20 cellular contexts compared by ENCODE assay signal in genomic region chr10:6058677-6059475, GRCh38. TPM values are rescaled to one million over a fixed set of nuclear protein-coding genes. Genes with fewer than 3 reads are reported as not detected.
A peak's percentile ranks its signal among the peaks of the same experiment; 100 is the strongest.
DNase-seq lines count a peak whose midpoint lies in the region; ATAC-seq and TF ChIP-seq lines count a peak whose summit lies in the region.
"Had no signal": no experiment of that assay in that cellular context is flagged by ENCODE, and none has a peak within 500 bp of the region (broad histone marks: within the 10 kb centered on the region; RNA-seq: fewer than 3 reads in every experiment).

No MANE protein-coding gene starts in this region.

- H3K4me2 ChIP-seq in Karpas-422 (ENCODE audit: low read depth, low read length, poor library complexity, severe bottlenecking), result no peak overlapping the region

- peaks cover 52% of the 10 kb centered on the region for H3K36me3 Mint-ChIP-seq in CD4-positive, CD25-positive, alpha-beta regulatory T cell
- H3K36me3 Mint-ChIP-seq in activated naive CD8-positive, alpha-beta T cell treated with anti-CD3 and anti-CD28 coated beads for 36 hours, result peaks cover 79% of the 10 kb centered on the region
- H3K36me3 Mint-ChIP-seq in osteocyte (ENCODE audit: unreplicated experiment), result no peaks in the 10 kb centered on the region

- peak overlapping the region; percentile 100 for H3K4me3 Mint-ChIP-seq in CD4-positive, CD25-positive, alpha-beta regulatory T cell
- H3K4me3 Mint-ChIP-seq in activated naive CD8-positive, alpha-beta T cell treated with anti-CD3 and anti-CD28 coated beads for 36 hours, result peak overlapping the region; percentile 91
- no peak overlapping the region for H3K4me3 Mint-ChIP-seq in osteocyte (ENCODE audit: unreplicated experiment)

- no peak overlapping the region for H2AFZ ChIP-seq in Karpas-422 (ENCODE audit: low read length)

- no peak for TF ChIP-seq CTCF in osteocyte (IDR thresholded peaks at IDR 0.05)

- H3K27me3 Mint-ChIP-seq in CD4-positive, CD25-positive, alpha-beta regulatory T cell, result peaks cover 6% of the 10 kb centered on the region
- H3K27me3 Mint-ChIP-seq in activated naive CD8-positive, alpha-beta T cell treated with anti-CD3 and anti-CD28 coated beads for 36 hours, result peaks cover 5% of the 10 kb centered on the region
- H3K27me3 Mint-ChIP-seq in osteocyte (ENCODE audit: unreplicated experiment), result peaks cover 47% of the 10 kb centered on the region

- H3K4me1 ChIP-seq in CD4-positive, CD25-positive, alpha-beta regulatory T cell (ENCODE audit: control insufficient read depth, insufficient read depth, low read length, poor library complexity, severe bottlenecking), result peaks cover 75% of the 10 kb centered on the region
- peaks cover 8% of the 10 kb centered on the region for H3K4me1 ChIP-seq in Karpas-422 (ENCODE audit: low read length)
- H3K4me1 ChIP-seq: HAP-1 had no signal

- no peaks in the 10 kb centered on the region for H3K27me3 ChIP-seq in CD4-positive, CD25-positive, alpha-beta regulatory T cell (ENCODE audit: control insufficient read depth, insufficient read depth, low read length)
- H3K27me3 ChIP-seq in Karpas-422 (ENCODE audit: low read length), result no peaks in the 10 kb centered on the region
- H3K27me3 ChIP-seq: left lung had no signal

- peak overlapping the region; percentile 100 for H3K4me3 ChIP-seq in CD4-positive, CD25-positive, alpha-beta regulatory T cell (ENCODE audit: low read depth, low read length)
- H3K4me3 ChIP-seq in Karpas-422 (ENCODE audit: low read length), result no peak overlapping the region
- H3K4me3 ChIP-seq: esophagus squamous epithelium, HAP-1, left lung, SK-N-MC had no signal

- DNase-seq in CD4-positive, CD25-positive, alpha-beta regulatory T cell, result peak in 1 of 3 donors; percentile 80
- peak; percentile 15 for DNase-seq in Karpas-422
- no peak for DNase-seq in activated naive CD8-positive, alpha-beta T cell treated with anti-CD3 and anti-CD28 coated beads for 36 hours
- DNase-seq in osteocyte (ENCODE audit: extremely low spot score, unreplicated experiment), result no peak
- DNase-seq in middle frontal gyrus (ENCODE audit: extremely low spot score, low spot score), result no peak
- DNase-seq: amniotic stem cell, DMS79 treated with DMSO at 0.1 percent for 48 hours, esophagus squamous epithelium, hippocampal formation, left lung, MM.1S, right cardiac atrium had no signal

- peaks cover 17 to 68% (median 41%) of the 10 kb centered on the region in 4 donors for H3K4me1 Mint-ChIP-seq in CD4-positive, CD25-positive, alpha-beta regulatory T cell
- peaks cover 58% of the 10 kb centered on the region for H3K4me1 Mint-ChIP-seq in activated naive CD8-positive, alpha-beta T cell treated with anti-CD3 and anti-CD28 coated beads for 36 hours
- no peaks in the 10 kb centered on the region for H3K4me1 Mint-ChIP-seq in osteocyte (ENCODE audit: unreplicated experiment)

- no peaks in the 10 kb centered on the region for H3K79me2 ChIP-seq in Karpas-422 (ENCODE audit: low read length)

- H4K20me1 ChIP-seq in Karpas-422 (ENCODE audit: insufficient read depth, low read depth, low read length), result no peaks in the 10 kb centered on the region

- H3K9me3 ChIP-seq in CD4-positive, CD25-positive, alpha-beta regulatory T cell (ENCODE audit: control insufficient read depth in 2 of 2, low read length in 2 of 2), result no peaks in the 10 kb centered on the region
- no peaks in the 10 kb centered on the region for H3K9me3 ChIP-seq in Karpas-422 (ENCODE audit: low read length)
- H3K9me3 ChIP-seq: esophagus squamous epithelium, HAP-1, left lung had no signal

- H3K27ac ChIP-seq in CD4-positive, CD25-positive, alpha-beta regulatory T cell (ENCODE audit: insufficient read depth, low read length, poor library complexity, severe bottlenecking), result peak overlapping the region; percentile 90
- no peak overlapping the region for H3K27ac ChIP-seq in Karpas-422 (ENCODE audit: low read length)
- H3K27ac ChIP-seq: esophagus squamous epithelium, left lung, SK-N-MC had no signal

- no peak overlapping the region for H3K9ac ChIP-seq in Karpas-422 (ENCODE audit: low read length)

- peak overlapping the region; percentile 89 to 99 (median 98) for H3K27ac Mint-ChIP-seq in CD4-positive, CD25-positive, alpha-beta regulatory T cell
- peak overlapping the region; percentile 95 for H3K27ac Mint-ChIP-seq in activated naive CD8-positive, alpha-beta T cell treated with anti-CD3 and anti-CD28 coated beads for 36 hours
- no peak overlapping the region for H3K27ac Mint-ChIP-seq in osteocyte (ENCODE audit: unreplicated experiment)

- peak in 1 of 2 donors; percentile 3 for ATAC-seq in CD4-positive, CD25-positive, alpha-beta regulatory T cell (ENCODE audit: low read depth in 2 of 2)
- peak; percentile 40 for ATAC-seq in GM18520 (IDR thresholded peaks at IDR 0.05; ENCODE audit: unreplicated experiment)
- ATAC-seq in GM19455 (IDR thresholded peaks at IDR 0.05; ENCODE audit: unreplicated experiment), result no peak
- ATAC-seq in HG02763 (IDR thresholded peaks at IDR 0.05; ENCODE audit: unreplicated experiment), result no peak
- ATAC-seq: left lung, right cardiac atrium had no signal

- H3K36me3 ChIP-seq in CD4-positive, CD25-positive, alpha-beta regulatory T cell (ENCODE audit: control insufficient read depth, insufficient read depth, low read length), result peaks cover 46% of the 10 kb centered on the region
- H3K36me3 ChIP-seq in Karpas-422 (ENCODE audit: insufficient read depth, low read length), result no peaks in the 10 kb centered on the region
- H3K36me3 ChIP-seq: esophagus squamous epithelium, HAP-1, left lung had no signal

- H3K9me3 Mint-ChIP-seq in CD4-positive, CD25-positive, alpha-beta regulatory T cell, result peaks cover 0 to 3% (median 0%) of the 10 kb centered on the region in 7 donors
- H3K9me3 Mint-ChIP-seq in activated naive CD8-positive, alpha-beta T cell treated with anti-CD3 and anti-CD28 coated beads for 36 hours, result no peaks in the 10 kb centered on the region
- H3K9me3 Mint-ChIP-seq in osteocyte (ENCODE audit: unreplicated experiment), result no peaks in the 10 kb centered on the region

- no peaks in the 10 kb centered on the region for H3K9me2 ChIP-seq in Karpas-422 (replicated peaks; ENCODE audit: insufficient read depth, low read length)

RNA-seq across cellular contexts. Expression of gene IL2RA, which starts 3.3 kb away (rescaled TPM):
- 220 TPM for total RNA-seq in CD4-positive, CD25-positive, alpha-beta regulatory T cell
- 100 to 1,000 TPM; 159 to 261 (median 179) TPM for polyA plus RNA-seq in CD4-positive, CD25-positive, alpha-beta regulatory T cell
- 1.6 TPM in 1 of 2 replicates, not detected in the other for total RNA-seq in Karpas-422 (2014; rRNA removed; shearing (Covaris generic); ENCODE audit: low replicate concordance)
- 100 to 1,000 TPM; 680 to 698 TPM for total RNA-seq in activated naive CD8-positive, alpha-beta T cell treated with anti-CD3 and anti-CD28 coated beads for 36 hours
- not detected in 2 replicates for total RNA-seq in osteocyte
- total RNA-seq: HT-29 had no signal
- polyA plus RNA-seq: BJ, neural cell had no signal

RNA-seq across cellular contexts. Expression of gene RBM17, which starts 30.0 kb away (rescaled TPM):
- total RNA-seq in CD4-positive, CD25-positive, alpha-beta regulatory T cell, result 168 TPM
- 10 to 100 TPM; 63.6 to 88.2 (median 65.7) TPM for polyA plus RNA-seq in CD4-positive, CD25-positive, alpha-beta regulatory T cell
- 72.5 and 96.5 TPM in 2 replicates for total RNA-seq in Karpas-422 (2014; rRNA removed; shearing (Covaris generic); ENCODE audit: low replicate concordance)
- 100 to 1,000 TPM; 337 to 355 TPM for total RNA-seq in activated naive CD8-positive, alpha-beta T cell treated with anti-CD3 and anti-CD28 coated beads for 36 hours
- total RNA-seq in osteocyte, result 73.4 and 80.1 TPM in 2 replicates

Comparison
In these comparisons a context has a peak if more than half of its experiments do, and no peak if none do; other contexts are left out.
1. RNA of gene IL2RA, which starts 3.3 kb away (total RNA-seq): 680 to 698 TPM in activated naive CD8-positive, alpha-beta T cell treated with anti-CD3 and anti-CD28 coated beads for 36 hours and 220 TPM in CD4-positive, CD25-positive, alpha-beta regulatory T cell (single experiment); 1.6 TPM in Karpas-422 and not detected in osteocyte; every median in the first group is over 10 times any median in the second.